Comparison of ENCODE assay signal across 8 cellular contexts in the genomic region with DNA sequence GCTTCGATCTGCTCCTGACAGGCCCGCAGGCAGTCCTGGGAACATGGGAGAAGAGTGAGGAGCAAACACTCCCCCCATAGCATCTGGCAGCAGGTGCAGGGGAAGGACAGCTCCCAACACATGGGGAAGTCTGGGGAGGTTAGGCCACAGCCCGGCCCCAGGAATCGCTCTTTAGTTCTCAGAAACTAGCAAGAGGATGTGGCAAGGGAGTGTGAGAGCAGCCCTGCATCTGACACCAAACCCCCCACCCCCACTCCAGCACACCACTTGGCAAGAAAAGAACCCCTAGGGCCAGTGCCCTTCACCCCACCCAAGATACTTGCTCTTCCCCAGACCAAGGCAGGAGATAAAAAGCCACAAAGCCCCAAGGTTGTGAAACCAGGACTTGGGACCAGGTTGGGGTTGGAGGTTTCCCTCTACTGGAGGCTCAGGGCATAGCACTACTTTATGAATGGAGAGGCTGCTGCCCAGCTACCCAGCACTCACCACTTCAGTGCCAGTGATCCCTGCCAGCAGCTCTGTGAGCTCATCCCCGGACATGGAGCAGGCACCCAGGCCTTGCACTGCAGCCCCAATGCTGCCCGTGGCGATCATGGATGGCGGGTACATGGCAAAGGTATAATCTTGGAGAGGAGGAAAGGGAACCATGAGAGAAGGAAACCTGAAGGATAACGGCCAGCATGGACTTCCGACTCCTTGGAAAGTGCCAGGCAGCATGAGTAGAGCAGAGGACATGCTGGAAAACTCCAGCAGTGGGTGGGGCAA. TPM values are rescaled to one million over a fixed set of nuclear protein-coding genes. Genes with fewer than 3 reads are reported as not detected.
DNase-seq lines count a peak whose midpoint lies in the region; ATAC-seq lines count a peak whose summit lies in the region.

No MANE protein-coding gene starts in this region.

- peaks cover 64% of the 10 kb centered on the region for H3K4me1 Mint-ChIP-seq in activated CD8-positive, alpha-beta T cell treated with anti-CD3 and anti-CD28 coated beads, Interleukin-2, amount 10 ng/mL, durations not matched to agents 7 days and 5 days (ENCODE audit: low read depth)

- no peak overlapping the region for H3K27ac ChIP-seq in mesendoderm (ENCODE audit: low read depth, low read length)

- H2BK15ac ChIP-seq in mesendoderm (replicated peaks; ENCODE audit: low read depth) = no peak overlapping the region

- CTCF ChIA-PET in activated CD8-positive, alpha-beta T cell treated with anti-CD3 and anti-CD28 coated beads, Interleukin-2, amount 10 ng/mL, durations not matched to agents 7 days and 5 days (lab: Charles Lee) = interaction anchor here (0.7 to 19.0 kb wide), 19 partner anchors 9 to 167 kb away, joined by 3 to 451 read pairs (median 5); partner anchors contain the start of genes BYSL, MED20, TAF8 and TOMM6

- no peak overlapping the region for H3K56ac ChIP-seq in mesendoderm (ENCODE audit: low read length)

- H3K4me2 ChIP-seq in mesendoderm (ENCODE audit: low read length) = no peak overlapping the region

- no peak overlapping the region for H3K9ac ChIP-seq in mesendoderm (ENCODE audit: low read length)

- peaks cover 11% of the 10 kb centered on the region for H3K36me3 ChIP-seq in mesendoderm (ENCODE audit: control insufficient read depth, insufficient read depth, low read length)

- H3K36me3 Mint-ChIP-seq in activated CD8-positive, alpha-beta T cell treated with anti-CD3 and anti-CD28 coated beads, Interleukin-2, amount 10 ng/mL, durations not matched to agents 7 days and 5 days (ENCODE audit: low read depth) = peaks cover 93% of the 10 kb centered on the region

- peak overlapping the region; percentile 92 for H3K27ac Mint-ChIP-seq in activated CD8-positive, alpha-beta T cell treated with anti-CD3 and anti-CD28 coated beads, Interleukin-2, amount 10 ng/mL, durations not matched to agents 7 days and 5 days

- H2BK120ac ChIP-seq in mesendoderm (ENCODE audit: low read depth, low read length) = no peak overlapping the region

- no peak overlapping the region for H4K5ac ChIP-seq in mesendoderm (ENCODE audit: low read length)

- H2AK5ac ChIP-seq in mesendoderm (ENCODE audit: low read length) = no peak overlapping the region

- no peaks in the 10 kb centered on the region for H3K9me3 Mint-ChIP-seq in activated CD8-positive, alpha-beta T cell treated with anti-CD3 and anti-CD28 coated beads, Interleukin-2, amount 10 ng/mL, durations not matched to agents 7 days and 5 days (ENCODE audit: insufficient read depth)

- H3K18ac ChIP-seq in mesendoderm (ENCODE audit: low read length) = no peak overlapping the region

- H3K79me1 ChIP-seq in mesendoderm (ENCODE audit: low read length) = peaks cover 6% of the 10 kb centered on the region

- no peak overlapping the region for H2BK5ac ChIP-seq in mesendoderm (ENCODE audit: low read length)

- H3K4me3 ChIP-seq in mesendoderm (ENCODE audit: low read length) = no peak overlapping the region

- no peak overlapping the region for H4K8ac ChIP-seq in mesendoderm (ENCODE audit: low read depth, low read length)

- H3K4me3 Mint-ChIP-seq in activated CD8-positive, alpha-beta T cell treated with anti-CD3 and anti-CD28 coated beads, Interleukin-2, amount 10 ng/mL, durations not matched to agents 7 days and 5 days = peak overlapping the region; percentile 99

- no peaks in the 10 kb centered on the region for H3K79me2 ChIP-seq in mesendoderm (ENCODE audit: control insufficient read depth, insufficient read depth, low read length)

- no peaks in the 10 kb centered on the region for H3K27me3 ChIP-seq in mesendoderm (ENCODE audit: insufficient read depth, low read length, poor library complexity)

- no peaks in the 10 kb centered on the region for H3K27me3 Mint-ChIP-seq in activated CD8-positive, alpha-beta T cell treated with anti-CD3 and anti-CD28 coated beads, Interleukin-2, amount 10 ng/mL, durations not matched to agents 7 days and 5 days (ENCODE audit: low read depth)

- no CpG with 5 or more reads among the region's 10 CpGs for WGBS in mesendoderm (ENCODE audit: extremely low coverage, insufficient coverage, low lambda C conversion rate)

- DNase-seq in NK-92 treated with Interleukin-12 subunit alpha and Interleukin-12 subunit beta, amount 100 ng/mL, for 24 hours (lab: John Stamatoyannopoulos, UW) = peak; percentile 97
- DNase-seq in NK-92 (lab: John Stamatoyannopoulos, UW; ENCODE audit: unreplicated experiment) = no peak
- peak; percentile 93 for DNase-seq in NCI-H82 (lab: John Stamatoyannopoulos, UW)
- peak; percentile 98 for DNase-seq in activated CD8-positive, alpha-beta T cell treated with anti-CD3 and anti-CD28 coated beads, Interleukin-2, amount 10 ng/mL, durations not matched to agents 7 days and 5 days
- DNase-seq in effector CD4-positive, alpha-beta T cell = peak; percentile 55
- DNase-seq in mesendoderm = peak; percentile 89
- peak; percentile 37 to 52 for DNase-seq in stimulated activated CD8-positive, alpha-beta memory T cell treated with anti-CD3 and anti-CD28 coated beads, Interleukin-4, amount 100 ng/mL, for 4 hours (ENCODE audit: low read depth in 2 of 2, low spot score in 1 of 2)

- H3K4ac ChIP-seq in mesendoderm (ENCODE audit: low read depth, low read length) = no peak overlapping the region

- peaks cover 16% of the 10 kb centered on the region for H3K4me1 ChIP-seq in mesendoderm (ENCODE audit: control insufficient read depth, low read depth, low read length)

- H3K23ac ChIP-seq in mesendoderm (ENCODE audit: low read length) = no peak overlapping the region

- peak; percentile 52 for ATAC-seq in HG03196 (IDR thresholded peaks at IDR 0.05; ENCODE audit: unreplicated experiment)
- peak; percentile 75 for ATAC-seq in activated CD8-positive, alpha-beta T cell treated with anti-CD3 and anti-CD28 coated beads, Interleukin-2, amount 10 ng/mL, durations not matched to agents 7 days and 5 days

- POLR2A ChIA-PET in activated CD8-positive, alpha-beta T cell treated with anti-CD3 and anti-CD28 coated beads, Interleukin-2, amount 10 ng/mL, durations not matched to agents 7 days and 5 days (lab: Charles Lee) = interaction anchor here (0.5 to 13.1 kb wide), 12 partner anchors 13 to 150 kb away, joined by 3 to 372 read pairs (median 4); partner anchors contain the start of genes BYSL, MED20 and TAF8

RNA-seq across cellular contexts. Expression of gene CCND3, which starts 5.4 kb away (rescaled TPM):
- total RNA-seq in activated CD8-positive, alpha-beta T cell treated with anti-CD3 and anti-CD28 coated beads, Interleukin-2, amount 10 ng/mL, durations not matched to agents 7 days and 5 days = 100 to 1,000 TPM; 441 to 462 TPM
- polyA plus RNA-seq in mesendoderm (2013, experiment 1 of 2) = 15.1 TPM
- polyA plus RNA-seq in mesendoderm (2013, experiment 2 of 2) = 15.5 TPM

RNA-seq across cellular contexts. Expression of gene BYSL, which starts 15.0 kb away (rescaled TPM):
- 10 to 100 TPM; 39.4 to 43.1 TPM for total RNA-seq in activated CD8-positive, alpha-beta T cell treated with anti-CD3 and anti-CD28 coated beads, Interleukin-2, amount 10 ng/mL, durations not matched to agents 7 days and 5 days
- 37.8 TPM for polyA plus RNA-seq in mesendoderm (2013, experiment 1 of 2)
- 36.4 TPM for polyA plus RNA-seq in mesendoderm (2013, experiment 2 of 2)

RNA-seq across cellular contexts. Expression of gene MED20, which starts 15.3 kb away (rescaled TPM):
- total RNA-seq in activated CD8-positive, alpha-beta T cell treated with anti-CD3 and anti-CD28 coated beads, Interleukin-2, amount 10 ng/mL, durations not matched to agents 7 days and 5 days = 10 to 100 TPM; 20.6 to 22.3 TPM
- polyA plus RNA-seq in mesendoderm (2013, experiment 1 of 2) = 25.6 TPM
- 24.2 TPM for polyA plus RNA-seq in mesendoderm (2013, experiment 2 of 2)

RNA-seq across cellular contexts. Expression of gene USP49, which starts 41.1 kb away (rescaled TPM):
- total RNA-seq in activated CD8-positive, alpha-beta T cell treated with anti-CD3 and anti-CD28 coated beads, Interleukin-2, amount 10 ng/mL, durations not matched to agents 7 days and 5 days = 1 to 10 TPM; 6.2 to 7.8 TPM
- 4.9 TPM for polyA plus RNA-seq in mesendoderm (2013, experiment 1 of 2)
- polyA plus RNA-seq in mesendoderm (2013, experiment 2 of 2) = 5.2 TPM
